In genomic region chr3:150875548-150875947, GRCh38 we compare ENCODE assay signal across 20 cellular contexts. TPM values are rescaled to one million over a fixed set of nuclear protein-coding genes. Genes with fewer than 3 reads are reported as not detected.
A peak's percentile ranks its signal among the peaks of the same experiment; 100 is the strongest.
DNase-seq lines count a peak whose midpoint lies in the region; ATAC-seq and TF ChIP-seq lines count a peak whose summit lies in the region.
"Had no signal": no experiment of that assay in that cellular context is flagged by ENCODE, and none has a peak within 500 bp of the region (broad histone marks: within the 10 kb centered on the region; RNA-seq: fewer than 3 reads in every experiment).

No MANE protein-coding gene starts in this region.

- intact Hi-C loops in body of pancreas (cut with DNase I): no loop called here
- intact Hi-C loops in gastrocnemius medialis (cut with DNase I; ENCODE audit: low total_unique reads): no loop called here

- no peak for TF ChIP-seq CTCF in hepatocyte (IDR thresholded peaks at IDR 0.05; ENCODE audit: poor library complexity)
- TF ChIP-seq CTCF in body of pancreas (IDR thresholded peaks at IDR 0.05): no peak
- no peak for TF ChIP-seq CTCF in gastrocnemius medialis (IDR thresholded peaks at IDR 0.05 in 4 of 5, conservative IDR thresholded peaks at IDR 0.05 in 1 of 5)
- TF ChIP-seq CTCF in endothelial cell (IDR thresholded peaks at IDR 0.05; ENCODE audit: unreplicated experiment): no peak

- no peak overlapping the region for H3K27ac Mint-ChIP-seq in endothelial cell (ENCODE audit: unreplicated experiment)
- H3K27ac Mint-ChIP-seq: nephron progenitor cell had no signal

- no peak overlapping the region for H3K4me3 ChIP-seq in hepatocyte
- no peak overlapping the region for H3K4me3 ChIP-seq in body of pancreas
- H3K4me3 ChIP-seq in gastrocnemius medialis: no peak overlapping the region
- H3K4me3 ChIP-seq: coronary artery had no signal

- no peak overlapping the region for H3K4me2 ChIP-seq in hepatocyte

- H4K20me1 ChIP-seq in hepatocyte (ENCODE audit: insufficient read depth, poor library complexity, severe bottlenecking): no peaks in the 10 kb centered on the region

- no peaks in the 10 kb centered on the region for H3K36me3 ChIP-seq in hepatocyte (replicated peaks; ENCODE audit: insufficient read depth, low read depth)
- no peaks in the 10 kb centered on the region for H3K36me3 ChIP-seq in body of pancreas (replicated peaks in 1 of 2; ENCODE audit: insufficient read depth in 1 of 2, low read depth in 2 of 2)
- no peaks in the 10 kb centered on the region for H3K36me3 ChIP-seq in gastrocnemius medialis

- DNase-seq in hepatocyte (ENCODE audit: low spot score) (no peak), body of pancreas (no peak), gastrocnemius medialis (no peak), endothelial cell (ENCODE audit: low spot score) (no peak)
- DNase-seq in activated CD4-positive, CD25-positive, alpha-beta regulatory T cell (lab: John Stamatoyannopoulos, UW): no peak
- DNase-seq: activated CD4-positive, alpha-beta T cell treated with anti-CD3 and anti-CD28 coated beads, Interleukin-2, amount 50 U/mL, for 48 hours; activated effector memory CD4-positive, alpha-beta T cell treated with Interleukin-2 at 50 U/mL for 16 hours; AML-193; mesenchymal stem cell; NCI-H1930; NCI-H510A treated with DMSO at 0.1 percent for 48 hours; nephron progenitor cell had no signal

- H3K4me1 Mint-ChIP-seq in endothelial cell (ENCODE audit: unreplicated experiment): no peaks in the 10 kb centered on the region

- H3K4me1 ChIP-seq in hepatocyte (ENCODE audit: insufficient read depth) (peaks cover 4% of the 10 kb centered on the region), body of pancreas (peaks cover 3% of the 10 kb centered on the region), gastrocnemius medialis (no peaks in the 10 kb centered on the region)

- H3K27ac ChIP-seq in hepatocyte: peak overlapping the region; percentile 22
- H3K27ac ChIP-seq in body of pancreas: no peak overlapping the region
- no peak overlapping the region for H3K27ac ChIP-seq in gastrocnemius medialis
- H3K27ac ChIP-seq: coronary artery, epithelial cell of prostate had no signal

- H3K79me2 ChIP-seq in hepatocyte: no peaks in the 10 kb centered on the region

- no peaks in the 10 kb centered on the region for H3K27me3 Mint-ChIP-seq in endothelial cell (ENCODE audit: unreplicated experiment)

- in situ Hi-C loops in gastrocnemius medialis (cut with MboI; ENCODE audit: low sequenced_read_pairs in 4 of 4): no loop called here

- H3K27me3 ChIP-seq in hepatocyte: no peaks in the 10 kb centered on the region
- H3K27me3 ChIP-seq in body of pancreas: no peaks in the 10 kb centered on the region
- no peaks in the 10 kb centered on the region for H3K27me3 ChIP-seq in gastrocnemius medialis

- H2AFZ ChIP-seq in hepatocyte: no peak overlapping the region

- H3K9me3 ChIP-seq in hepatocyte (ENCODE audit: low read depth) (no peaks in the 10 kb centered on the region), body of pancreas (no peaks in the 10 kb centered on the region), gastrocnemius medialis (no peaks in the 10 kb centered on the region)

- ATAC-seq in GM18499 (IDR thresholded peaks at IDR 0.05; ENCODE audit: insufficient read depth, unreplicated experiment) (peak; percentile 87), GM21367 (IDR thresholded peaks at IDR 0.05; ENCODE audit: unreplicated experiment) (peak; percentile 62), HG03439 (IDR thresholded peaks at IDR 0.05; ENCODE audit: unreplicated experiment) (peak; percentile 77), body of pancreas (no peak), gastrocnemius medialis (no peak)
- ATAC-seq: HepG2, SK-N-SH treated with all-trans-retinoic acid at 6 μM for 48 hours had no signal

- TF ChIP-seq POLR2A in body of pancreas (IDR thresholded peaks at IDR 0.05) (no peak), gastrocnemius medialis (IDR thresholded peaks at IDR 0.05) (no peak)

- H3K4me3 Mint-ChIP-seq in endothelial cell (ENCODE audit: unreplicated experiment): no peak overlapping the region
- H3K4me3 Mint-ChIP-seq: nephron progenitor cell had no signal

- H3K36me3 Mint-ChIP-seq in endothelial cell (ENCODE audit: low read depth, unreplicated experiment): no peaks in the 10 kb centered on the region

- WGBS in hepatocyte (ENCODE audit: low lambda C conversion rate, missing lambda C conversion rate): 65% methylated on average over 2 of the region's 2 CpGs
- 79 to 86% methylated on average over 2 of the region's 2 CpGs for WGBS in body of pancreas, 2 donors

- no peaks in the 10 kb centered on the region for H3K9me2 ChIP-seq in hepatocyte (replicated peaks; ENCODE audit: insufficient read depth)

- H3K9me3 Mint-ChIP-seq in endothelial cell (ENCODE audit: unreplicated experiment): no peaks in the 10 kb centered on the region
- H3K9me3 Mint-ChIP-seq: nephron progenitor cell had no signal

RNA-seq across cellular contexts. Expression of gene MINDY4B, which starts 29.7 kb away (rescaled TPM):
- not detected in 2 replicates for total RNA-seq in hepatocyte
- not detected in 2 replicates for polyA plus RNA-seq in hepatocyte
- total RNA-seq in body of pancreas: not detected
- total RNA-seq in gastrocnemius medialis: not detected
- 3.0 TPM for total RNA-seq in endothelial cell (ENCODE audit: unreplicated experiment)
- total RNA-seq: astrocyte, HepG2 had no signal
- polyA plus RNA-seq: HepG2 had no signal

Comparison
In these comparisons a context has a peak if more than half of its experiments do, and no peak if none do; other contexts are left out.
1. ATAC-seq: peak in GM18499 (single experiment), GM21367 (single experiment) and HG03439 (single experiment); none in body of pancreas (single experiment) and gastrocnemius medialis (0 of 2).